1 cellular context compared by ENCODE assay signal in genomic region chr20:36676701-36677421, GRCh38.
TF ChIP-seq lines count a peak whose summit lies in the region.

No MANE protein-coding gene starts in this region.

TF ChIP-seq in WTC11, 78 proteins besides CTCF, POLR2A, EP300 and RAD21 (continues in another document):
- no peak for TF ChIP-seq ZNF532 (CRISPR knock-in tag; IDR thresholded peaks at IDR 0.05; ENCODE audit: borderline replicate concordance)
- TF ChIP-seq TCF7 (CRISPR knock-in tag; IDR thresholded peaks at IDR 0.05; ENCODE audit: low read depth): peak; percentile 49; the same call in 1 of the 2 replicates
- peak; percentile 63; the same call in 1 of the 2 replicates for TF ChIP-seq TEAD1 (CRISPR knock-in tag; IDR thresholded peaks at IDR 0.05)
- no peak for TF ChIP-seq ATF2 (CRISPR knock-in tag; IDR thresholded peaks at IDR 0.05; ENCODE audit: borderline replicate concordance, low read depth)
- peak; percentile 86 for TF ChIP-seq HMGXB4 (CRISPR knock-in tag; IDR thresholded peaks at IDR 0.05)
- TF ChIP-seq KAT7 (CRISPR knock-in tag; IDR thresholded peaks at IDR 0.05; ENCODE audit: borderline replicate concordance): no peak
- TF ChIP-seq NFYB (CRISPR knock-in tag; conservative IDR thresholded peaks at IDR 0.05; ENCODE audit: low read depth): peak; percentile 98
- no peak for TF ChIP-seq PREB (CRISPR knock-in tag; IDR thresholded peaks at IDR 0.05; ENCODE audit: borderline replicate concordance)
- TF ChIP-seq FOXJ3 (CRISPR knock-in tag; IDR thresholded peaks at IDR 0.05; ENCODE audit: borderline replicate concordance): no peak
- TF ChIP-seq CDX4 (CRISPR knock-in tag; IDR thresholded peaks at IDR 0.05; ENCODE audit: borderline replicate concordance): no peak
- TF ChIP-seq ZNF232 (CRISPR knock-in tag; IDR thresholded peaks at IDR 0.05): peak; percentile 48; the same call in 1 of the 2 replicates
- TF ChIP-seq HMGA2 (CRISPR knock-in tag; IDR thresholded peaks at IDR 0.05): no peak
- TF ChIP-seq ETV6 (CRISPR knock-in tag; IDR thresholded peaks at IDR 0.05): peak; percentile 72; the same call in 1 of the 2 replicates
- peak; percentile 51 for TF ChIP-seq FOXP1 (CRISPR knock-in tag; IDR thresholded peaks at IDR 0.05; ENCODE audit: borderline replicate concordance)
- 0 out of 2 replicates have a peak, but pooled peaks have one; percentile 44 for TF ChIP-seq ZNF121 (CRISPR knock-in tag; IDR thresholded peaks at IDR 0.05)
- 0 out of 2 replicates have a peak, but pooled peaks have one; percentile 18 for TF ChIP-seq MYBL2 (CRISPR knock-in tag; IDR thresholded peaks at IDR 0.05)
- no peak for TF ChIP-seq ESRRA (CRISPR knock-in tag; IDR thresholded peaks at IDR 0.05; ENCODE audit: borderline replicate concordance)
- TF ChIP-seq MAX (CRISPR knock-in tag; IDR thresholded peaks at IDR 0.05): peak; percentile 89
- 0 out of 2 replicates have a peak, but pooled peaks have one; percentile 43 for TF ChIP-seq ZBTB43 (CRISPR knock-in tag; IDR thresholded peaks at IDR 0.05)
- no peak for TF ChIP-seq JUN (CRISPR knock-in tag; IDR thresholded peaks at IDR 0.05)
- TF ChIP-seq CBFB (CRISPR knock-in tag; IDR thresholded peaks at IDR 0.05; ENCODE audit: low read depth): 0 out of 2 replicates have a peak, but pooled peaks have one; percentile 24
- no peak for TF ChIP-seq PRRX2 (CRISPR knock-in tag; IDR thresholded peaks at IDR 0.05)
- no peak for TF ChIP-seq NR2C2 (CRISPR knock-in tag; IDR thresholded peaks at IDR 0.05)
- no peak for TF ChIP-seq SOX15 (CRISPR knock-in tag; IDR thresholded peaks at IDR 0.05)
- 0 out of 2 replicates have a peak, but pooled peaks have one; percentile 24 for TF ChIP-seq FOXP4 (CRISPR knock-in tag; IDR thresholded peaks at IDR 0.05)
- TF ChIP-seq NR3C1 (CRISPR knock-in tag; conservative IDR thresholded peaks at IDR 0.05; ENCODE audit: low read depth): no peak
- peak; percentile 37; the same call in 1 of the 2 replicates for TF ChIP-seq ZNF317 (CRISPR knock-in tag; IDR thresholded peaks at IDR 0.05; ENCODE audit: borderline replicate concordance, low read depth)
- TF ChIP-seq TP53 (CRISPR knock-in tag; IDR thresholded peaks at IDR 0.05): no peak
- TF ChIP-seq NFE2L1 (CRISPR knock-in tag; IDR thresholded peaks at IDR 0.05): 0 out of 2 replicates have a peak, but pooled peaks have one; percentile 12
- TF ChIP-seq ZNF396 (CRISPR knock-in tag; IDR thresholded peaks at IDR 0.05; ENCODE audit: borderline replicate concordance): no peak
- TF ChIP-seq OVOL2 (CRISPR knock-in tag; IDR thresholded peaks at IDR 0.05; ENCODE audit: borderline replicate concordance): no peak
- no peak for TF ChIP-seq ZNF263 (CRISPR knock-in tag; IDR thresholded peaks at IDR 0.05; ENCODE audit: low read depth)
- no peak for TF ChIP-seq PRDM15 (CRISPR knock-in tag; IDR thresholded peaks at IDR 0.05)
- peak; percentile 31; the same call in 1 of the 2 replicates for TF ChIP-seq E2F5 (CRISPR knock-in tag; IDR thresholded peaks at IDR 0.05)
- no peak for TF ChIP-seq EMX1 (CRISPR knock-in tag; IDR thresholded peaks at IDR 0.05)
- TF ChIP-seq ZNF219 (CRISPR knock-in tag; IDR thresholded peaks at IDR 0.05; ENCODE audit: borderline replicate concordance): no peak
- TF ChIP-seq SMAD3 (CRISPR knock-in tag; IDR thresholded peaks at IDR 0.05; ENCODE audit: borderline replicate concordance): peak; percentile 34; the same call in 1 of the 2 replicates
- 0 out of 2 replicates have a peak, but pooled peaks have one; percentile 24 for TF ChIP-seq E2F1 (CRISPR knock-in tag; IDR thresholded peaks at IDR 0.05)
- peak; percentile 74 for TF ChIP-seq FOXK1 (CRISPR knock-in tag; IDR thresholded peaks at IDR 0.05)
